10 cellular contexts compared by ENCODE assay signal in genomic region chr10:59361659-59362183, GRCh38. TPM values are rescaled to one million over a fixed set of nuclear protein-coding genes. Genes with fewer than 3 reads are reported as not detected.
A peak's percentile ranks its signal among the peaks of the same experiment; 100 is the strongest.
DNase-seq lines count a peak whose midpoint lies in the region; ATAC-seq and TF ChIP-seq lines count a peak whose summit lies in the region.
"Had no signal": no experiment of that assay in that cellular context is flagged by ENCODE, and none has a peak within 500 bp of the region (broad histone marks: within the 10 kb centered on the region; RNA-seq: fewer than 3 reads in every experiment).

No MANE protein-coding gene starts in this region.

- intact Hi-C loops in activated CD4-positive, alpha-beta T cell treated with anti-CD3 and anti-CD28 coated beads, Interleukin-2, amount 10 ng/mL, durations not matched to agents 24 days and 14 days (cut with micrococcal nuclease): no loop called here
- intact Hi-C loops in tibial artery (cut with DNase I; ENCODE audit: low total_unique reads): no loop called here

- peaks cover 0 to 12% (median 10%) of the 10 kb centered on the region in 4 donors for H3K4me1 ChIP-seq in liver (ENCODE audit: control insufficient read depth in 4 of 4, insufficient read depth in 4 of 4, low read length in 3 of 4)
- peaks cover 0 to 25% (median 9%) of the 10 kb centered on the region in 4 donors for H3K4me1 ChIP-seq in tibial artery

- H3K4me3 ChIP-seq in liver (ENCODE audit: low read depth in 1 of 3, low read length in 3 of 3): peak overlapping the region; percentile 16 to 74 (median 62)
- H3K4me3 ChIP-seq in tibial artery: peak overlapping the region; percentile 61 to 79

- H3K4me1 Mint-ChIP-seq in activated CD4-positive, alpha-beta T cell treated with anti-CD3 and anti-CD28 coated beads, Interleukin-2, amount 10 ng/mL, durations not matched to agents 24 days and 14 days: peaks cover 5% of the 10 kb centered on the region
- peaks cover 68% of the 10 kb centered on the region for H3K4me1 Mint-ChIP-seq in brain
- H3K4me1 Mint-ChIP-seq: central memory CD8-positive, alpha-beta T cell had no signal

- 57% methylated on average over 2 of the region's 2 CpGs for WGBS in liver

- H3K27me3 Mint-ChIP-seq in activated CD4-positive, alpha-beta T cell treated with anti-CD3 and anti-CD28 coated beads, Interleukin-2, amount 10 ng/mL, durations not matched to agents 24 days and 14 days: peaks cover 27% of the 10 kb centered on the region
- H3K27me3 Mint-ChIP-seq in brain: peaks cover 14% of the 10 kb centered on the region
- H3K27me3 Mint-ChIP-seq: central memory CD8-positive, alpha-beta T cell had no signal

- no peak for DNase-seq in activated CD4-positive, alpha-beta T cell treated with anti-CD3 and anti-CD28 coated beads, Interleukin-2, amount 10 ng/mL, durations not matched to agents 24 days and 14 days
- no peak for DNase-seq in activated CD4-positive, alpha-beta T cell treated with anti-CD3 and anti-CD28 coated beads, Interleukin-2, amount 50 U/mL, for 4 hours
- DNase-seq in tibial artery (no peak), MV-4-11 (lab: John Stamatoyannopoulos, UW) (no peak), hepatic stellate cell (ENCODE audit: low spot score) (no peak)
- DNase-seq: KG1 had no signal

- H3K4me3 Mint-ChIP-seq in activated CD4-positive, alpha-beta T cell treated with anti-CD3 and anti-CD28 coated beads, Interleukin-2, amount 10 ng/mL, durations not matched to agents 24 days and 14 days: peak overlapping the region; percentile 36
- peak overlapping the region; percentile 90 to 95 (median 93) for H3K4me3 Mint-ChIP-seq in brain
- H3K4me3 Mint-ChIP-seq: central memory CD8-positive, alpha-beta T cell had no signal

- no peak for ATAC-seq in HG03159 (IDR thresholded peaks at IDR 0.05; ENCODE audit: unreplicated experiment)

- H3K36me3 ChIP-seq in liver (ENCODE audit: control insufficient read depth in 4 of 4, insufficient read depth in 3 of 4, low read depth in 1 of 4, low read length in 3 of 4): no peaks in the 10 kb centered on the region
- H3K36me3 ChIP-seq in tibial artery: no peaks in the 10 kb centered on the region

- H3K9me3 ChIP-seq in liver (ENCODE audit: control insufficient read depth in 4 of 4, low read length in 3 of 4): no peaks in the 10 kb centered on the region
- H3K9me3 ChIP-seq in tibial artery: no peaks in the 10 kb centered on the region

- no peaks in the 10 kb centered on the region for H3K36me3 Mint-ChIP-seq in activated CD4-positive, alpha-beta T cell treated with anti-CD3 and anti-CD28 coated beads, Interleukin-2, amount 10 ng/mL, durations not matched to agents 24 days and 14 days (ENCODE audit: low read depth)
- H3K36me3 Mint-ChIP-seq in brain: peaks cover 15% of the 10 kb centered on the region

- no peaks in the 10 kb centered on the region for H3K9me3 Mint-ChIP-seq in activated CD4-positive, alpha-beta T cell treated with anti-CD3 and anti-CD28 coated beads, Interleukin-2, amount 10 ng/mL, durations not matched to agents 24 days and 14 days
- H3K9me3 Mint-ChIP-seq in brain: no peaks in the 10 kb centered on the region
- H3K9me3 Mint-ChIP-seq: central memory CD8-positive, alpha-beta T cell had no signal

- H3K27me3 ChIP-seq in liver (ENCODE audit: control insufficient read depth in 4 of 4, insufficient read depth in 4 of 4, low read length in 3 of 4) (no peaks in the 10 kb centered on the region), tibial artery (no peaks in the 10 kb centered on the region)

- H3K9ac ChIP-seq in liver (ENCODE audit: low read depth in 1 of 2, low read length in 2 of 2): no peak overlapping the region

- TF ChIP-seq CTCF in brain (conservative IDR thresholded peaks at IDR 0.05) (no peak), liver (IDR thresholded peaks at IDR 0.05; ENCODE audit: low read depth, low read length, missing input control) (no peak), tibial artery (IDR thresholded peaks at IDR 0.05) (no peak)

- TF ChIP-seq RAD21 in liver (IDR thresholded peaks at IDR 0.05): peak in 1 of 2 donors; percentile 2

- H3K27ac ChIP-seq in liver (ENCODE audit: low read depth in 1 of 2, low read length in 2 of 2): peak overlapping the region; percentile 69 to 84
- peak overlapping the region; percentile 85 to 87 for H3K27ac ChIP-seq in tibial artery

- H3K27ac Mint-ChIP-seq in activated CD4-positive, alpha-beta T cell treated with anti-CD3 and anti-CD28 coated beads, Interleukin-2, amount 10 ng/mL, durations not matched to agents 24 days and 14 days: no peak overlapping the region
- H3K27ac Mint-ChIP-seq in brain: peak overlapping the region; percentile 97 to 98 (median 98)

TF ChIP-seq in liver, 16 proteins besides CTCF, POLR2A, EP300 and RAD21:
- TF ChIP-seq TAF1 (conservative IDR thresholded peaks at IDR 0.05): no peak
- peak in 1 of 2 donors; percentile 11 for TF ChIP-seq RXRA (IDR thresholded peaks at IDR 0.05)
- TF ChIP-seq HNF4A (conservative IDR thresholded peaks at IDR 0.05): peak in 1 of 2 donors; percentile 40
- TF ChIP-seq REST (IDR thresholded peaks at IDR 0.05): no peak
- TF ChIP-seq FOXA2 (IDR thresholded peaks at IDR 0.05): peak; percentile 10
- peak; percentile 3 for TF ChIP-seq YY1 (IDR thresholded peaks at IDR 0.05)
- peak; percentile 59 to 94 for TF ChIP-seq JUND (IDR thresholded peaks at IDR 0.05)
- TF ChIP-seq ATF3 (IDR thresholded peaks at IDR 0.05): peak; percentile 43
- no peak for TF ChIP-seq EGR1 (IDR thresholded peaks at IDR 0.05; ENCODE audit: low read depth in 2 of 2)
- TF ChIP-seq HNF4G (IDR thresholded peaks at IDR 0.05): no peak

RNA-seq across cellular contexts. Expression of gene FAM13C, which starts 0.6 kb away (rescaled TPM):
- total RNA-seq in activated CD4-positive, alpha-beta T cell treated with anti-CD3 and anti-CD28 coated beads, Interleukin-2, amount 10 ng/mL, durations not matched to agents 24 days and 14 days: not detected in 2 replicates
- polyA plus RNA-seq in brain (ENCODE audit: insufficient read depth, low read depth, low replicate concordance): 12.7 TPM
- 1 to 10 TPM; 2.1 to 2.2 TPM for total RNA-seq in liver
- polyA plus RNA-seq in liver: 1 to 10 TPM in 1 of 2 donors, under 1 TPM in 1; 0.87 to 2.4 TPM
